18 cellular contexts compared by ENCODE assay signal in the genomic region with DNA sequence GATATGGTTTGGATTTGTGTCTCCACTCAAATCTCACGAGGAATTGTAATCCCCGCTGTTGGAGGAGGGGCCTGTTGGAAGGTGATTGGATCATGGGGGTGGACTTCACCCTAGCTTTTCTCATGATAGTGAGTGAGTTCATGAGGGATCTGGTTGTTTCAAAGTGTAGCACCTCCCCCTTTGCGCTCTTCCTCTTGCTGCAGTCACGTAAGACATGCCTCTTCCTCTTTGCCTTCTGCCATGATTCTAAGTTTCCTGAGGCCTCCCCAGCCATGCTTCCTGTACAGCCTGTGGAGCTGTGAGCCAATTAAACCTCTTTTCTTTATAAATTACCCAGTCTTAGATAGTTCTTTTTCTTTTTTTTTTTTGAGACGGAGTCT. TPM values are rescaled to one million over a fixed set of nuclear protein-coding genes. Genes with fewer than 3 reads are reported as not detected.
DNase-seq lines count a peak whose midpoint lies in the region; TF ChIP-seq lines count a peak whose summit lies in the region.
"Had no signal": no experiment of that assay in that cellular context is flagged by ENCODE, and none has a peak within 500 bp of the region (broad histone marks: within the 10 kb centered on the region; RNA-seq: fewer than 3 reads in every experiment).

No MANE protein-coding gene starts in this region.

- H2BK12ac ChIP-seq in H9 (ENCODE audit: insufficient read length, low read depth, low read length): no peak overlapping the region

- no peak overlapping the region for H3K4me3 Mint-ChIP-seq in H9
- H3K4me3 Mint-ChIP-seq: activated naive CD8-positive, alpha-beta T cell had no signal

- no peaks in the 10 kb centered on the region for H3K36me3 ChIP-seq in neutrophil
- H3K36me3 ChIP-seq: breast epithelium, Peyer's patch, tibial artery had no signal

- H3K4me1 ChIP-seq in H9 (ENCODE audit: insufficient read depth, low read length): no peaks in the 10 kb centered on the region
- peaks cover 3 to 4% of the 10 kb centered on the region in 2 experiments for H3K4me1 ChIP-seq in neutrophil (ENCODE audit: control insufficient read depth in 1 of 2, insufficient read depth in 1 of 2, low read depth in 1 of 2, low read length in 1 of 2)
- H3K4me1 ChIP-seq: breast epithelium had no signal

- no peaks in the 10 kb centered on the region for H3K23me2 ChIP-seq in H9 (ENCODE audit: insufficient read length, low read depth, low read length, poor library complexity, severe bottlenecking)

- no peak overlapping the region for H2BK20ac ChIP-seq in H9 (ENCODE audit: low read depth, low read length, poor library complexity, severe bottlenecking)

- H4K91ac ChIP-seq in H9 (ENCODE audit: insufficient read length, low read depth, low read length): no peak overlapping the region

- no peaks in the 10 kb centered on the region for H3K79me1 ChIP-seq in H9 (ENCODE audit: insufficient read depth, low read depth, low read length, poor library complexity, severe bottlenecking)

- H3K27ac ChIP-seq in H9 (ENCODE audit: insufficient read length, low read depth, low read length) (no peak overlapping the region), neutrophil (peak overlapping the region; percentile 35)
- H3K27ac ChIP-seq: breast epithelium, Peyer's patch, tibial artery had no signal

- peak overlapping the region; percentile 56 for H2AFZ ChIP-seq in H9 (ENCODE audit: low read length)

- no peak overlapping the region for H4K5ac ChIP-seq in H9 (ENCODE audit: insufficient read length, low read depth, low read length)

- H3K27me3 ChIP-seq in H9 (ENCODE audit: insufficient read depth, low read length) (no peaks in the 10 kb centered on the region), neutrophil (no peaks in the 10 kb centered on the region)
- H3K27me3 ChIP-seq: breast epithelium, Peyer's patch, tibial artery had no signal

- H3K79me2 ChIP-seq in H9 (ENCODE audit: insufficient read depth, low read length): no peaks in the 10 kb centered on the region

- no peak overlapping the region for H3K56ac ChIP-seq in H9 (ENCODE audit: insufficient read length, low read depth, low read length)

- no peak overlapping the region for H3T11ph ChIP-seq in H9 (ENCODE audit: low read length)

- peaks cover 3% of the 10 kb centered on the region for H3K27me3 Mint-ChIP-seq in H9 (ENCODE audit: low read depth)
- H3K27me3 Mint-ChIP-seq: activated naive CD8-positive, alpha-beta T cell had no signal

- no peak overlapping the region for H3K23ac ChIP-seq in H9 (ENCODE audit: insufficient read length, low read depth, low read length)

- H2BK5ac ChIP-seq in H9 (ENCODE audit: insufficient read length, low read length): no peak overlapping the region

- TF ChIP-seq CTCF in H9 (conservative IDR thresholded peaks at IDR 0.05) (no peak), neutrophil (IDR thresholded peaks at IDR 0.05) (no peak)

- H4K20me1 ChIP-seq in H9 (ENCODE audit: control insufficient read depth, insufficient read depth, insufficient read length): no peaks in the 10 kb centered on the region

- no peaks in the 10 kb centered on the region for H3K36me3 Mint-ChIP-seq in H9 (ENCODE audit: insufficient read depth in 1 of 3, low read depth in 3 of 3)

- no peaks in the 10 kb centered on the region for H3K9me3 Mint-ChIP-seq in H9

- H3K27ac Mint-ChIP-seq in H9: peak overlapping the region in 2 of 3 experiments; percentile 17 to 26; a peak in 1 of 7 replicates
- H3K27ac Mint-ChIP-seq: activated naive CD8-positive, alpha-beta T cell had no signal

- no peak overlapping the region for H3K4me2 ChIP-seq in H9 (ENCODE audit: insufficient read depth, insufficient read length, low read length)

- no CpG with 5 or more reads among the region's 5 CpGs for WGBS in H9 (ENCODE audit: extremely low coverage, insufficient read length, low lambda C conversion rate)

- no peak overlapping the region for H3K4me3 ChIP-seq in neutrophil (ENCODE audit: low read depth in 1 of 2, low read length in 1 of 2)
- H3K4me3 ChIP-seq: breast epithelium, lung, Peyer's patch, tibial artery had no signal

- no peak overlapping the region for H3K4ac ChIP-seq in H9 (ENCODE audit: low read depth, low read length)

- H3K9ac ChIP-seq in H9 (ENCODE audit: extremely low read depth, insufficient read length, low read length): no peak overlapping the region

- H2BK15ac ChIP-seq in H9 (ENCODE audit: low read depth, low read length): no peak overlapping the region

- no peak overlapping the region for H4K8ac ChIP-seq in H9 (replicated peaks; ENCODE audit: insufficient read length, low read depth, low read length)

- peaks cover 16 to 24% of the 10 kb centered on the region in 2 experiments for H3K4me1 Mint-ChIP-seq in H9

- H3K9me3 ChIP-seq in H9 (ENCODE audit: control insufficient read depth, low read depth, low read length) (no peaks in the 10 kb centered on the region), neutrophil (no peaks in the 10 kb centered on the region)
- H3K9me3 ChIP-seq: breast epithelium, Peyer's patch, tibial artery had no signal

- H2AK5ac ChIP-seq in H9 (ENCODE audit: insufficient read length, low read length): no peak overlapping the region

- H2BK120ac ChIP-seq in H9 (ENCODE audit: low read depth, low read length, poor library complexity, severe bottlenecking): no peak overlapping the region

- DNase-seq in H9 (no peak), RPMI7951 (ENCODE audit: low read depth) (peak; percentile 64), NCI-H510A treated with DMSO at 0.1 percent for 48 hours (lab: John Stamatoyannopoulos, UW) (no peak), HK-2 (ENCODE audit: unreplicated experiment) (no peak), NCI-H345 (lab: John Stamatoyannopoulos, UW) (no peak)
- DNase-seq: activated CD4-positive, alpha-beta T cell treated with anti-CD3 and anti-CD28 coated beads, Interleukin-2, amount 50 U/mL, for 48 hours; activated T-cell treated with anti-CD3 and anti-CD28 coated beads, Interleukin-2, amount 50 U/mL, for 48 hours; DMS 273 treated with DMSO at 0.1 percent for 48 hours; glutamatergic neuron; NCI-H2029 treated with DMSO at 0.1 percent for 48 hours; NCI-H526 treated with DMSO at 0.1 percent for 48 hours; Peyer's patch; tibial artery had no signal

- H3K14ac ChIP-seq in H9 (ENCODE audit: insufficient read depth, low read length): no peak overlapping the region

- H3K18ac ChIP-seq in H9 (ENCODE audit: insufficient read length, low read depth, low read length): no peak overlapping the region

RNA-seq across cellular contexts. Expression of gene CDNF, which starts 17.1 kb away (rescaled TPM):
- 0.86 and 1.3 TPM in 2 replicates for total RNA-seq in H9 (2021)
- 0.29 TPM in 1 of 2 replicates, not detected in the other for total RNA-seq in RPMI7951 (2014; rRNA removed; shearing (Covaris generic))
- total RNA-seq: M059J had no signal

RNA-seq across cellular contexts. Expression of gene HSPA14, which starts 17.3 kb away (rescaled TPM):
- 38.5 and 41.0 TPM in 2 replicates for total RNA-seq in H9 (2021)
- 38.7 and 51.5 TPM in 2 replicates for total RNA-seq in RPMI7951 (2014; rRNA removed; shearing (Covaris generic))

RNA-seq across cellular contexts. Expression of gene MSANTD7, which starts 17.3 kb away (rescaled TPM):
- 23.1 and 25.0 TPM in 2 replicates for total RNA-seq in H9 (2021)
- 20.5 and 24.6 TPM in 2 replicates for total RNA-seq in RPMI7951 (2014; rRNA removed; shearing (Covaris generic))

RNA-seq across cellular contexts. Expression of gene FAM107B, which starts 46.1 kb away (rescaled TPM):
- total RNA-seq in H9 (2021): 24.5 and 26.3 TPM in 2 replicates
- 33.1 and 39.9 TPM in 2 replicates for total RNA-seq in RPMI7951 (2014; rRNA removed; shearing (Covaris generic))

RNA-seq across cellular contexts. Expression of gene SUV39H2, which starts 57.9 kb away (rescaled TPM):
- 59.7 and 62.6 TPM in 2 replicates for total RNA-seq in H9 (2021)
- total RNA-seq in RPMI7951 (2014; rRNA removed; shearing (Covaris generic)): 37.9 and 48.5 TPM in 2 replicates
